ENCODE assay signal across 1 cellular context in the genomic region with DNA sequence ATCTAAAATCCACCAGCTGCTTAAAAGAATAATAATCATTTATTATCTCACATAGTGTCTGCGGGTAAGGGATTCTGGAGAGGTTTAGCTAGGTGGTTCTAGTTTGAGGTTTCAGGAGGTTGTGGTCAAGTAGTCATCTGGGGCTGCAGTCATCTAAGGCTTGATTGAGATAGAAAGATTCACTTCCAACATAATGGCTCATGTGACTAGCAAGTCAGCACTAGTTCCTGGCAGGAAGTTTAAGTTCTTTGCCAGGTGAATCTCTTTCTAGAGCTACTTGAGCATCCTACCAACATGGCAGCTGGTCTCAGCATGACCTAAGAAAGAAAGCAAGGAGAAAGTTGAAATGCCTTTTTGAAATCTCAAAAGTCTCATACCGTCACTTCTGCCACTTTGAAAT.
TF ChIP-seq lines count a peak whose summit lies in the region.

No MANE protein-coding gene starts in this region.

TF ChIP-seq in IMR-90, 13 proteins besides CTCF, POLR2A, EP300 and RAD21 (continued from another document):
- no peak for TF ChIP-seq MAZ (IDR thresholded peaks at IDR 0.05; ENCODE audit: borderline replicate concordance, low read depth, low read length)
